1 cellular context compared by ENCODE assay signal in genomic region chr1:12609469-12610003, GRCh38.
TF ChIP-seq lines count a peak whose summit lies in the region.

No MANE protein-coding gene starts in this region.

TF ChIP-seq in HepG2, 621 proteins besides CTCF, POLR2A, EP300 and RAD21 (continued from another document):
- TF ChIP-seq AGO2 (optimal IDR thresholded peaks at IDR 0.05; ENCODE audit: low read depth, low read length) (peak; percentile 92), ADNP (CRISPR knock-in tag; IDR thresholded peaks at IDR 0.05) (no peak), SMAD3 (CRISPR knock-in tag; IDR thresholded peaks at IDR 0.05) (no peak), ZNF788 (CRISPR knock-in tag; IDR thresholded peaks at IDR 0.05; ENCODE audit: borderline replicate concordance) (no peak), POLR2G (IDR thresholded peaks at IDR 0.05; ENCODE audit: low read depth, low read length) (peak; percentile 48), ZNF605 (CRISPR knock-in tag; IDR thresholded peaks at IDR 0.05) (0 out of 2 replicates have a peak, but pooled peaks have one; percentile 19), RBFOX2 (IDR thresholded peaks at IDR 0.05; ENCODE audit: low read depth, low read length) (0 out of 2 replicates have a peak, but pooled peaks have one; percentile 49), ZSCAN22 (CRISPR knock-in tag; IDR thresholded peaks at IDR 0.05) (no peak), ZNF619 (CRISPR knock-in tag; IDR thresholded peaks at IDR 0.05) (0 out of 2 replicates have a peak, but pooled peaks have one; percentile 36)
